In genomic region chr15:47473857-47474256, GRCh38 we compare ENCODE assay signal across 19 cellular contexts.
DNase-seq lines count a peak whose midpoint lies in the region; ATAC-seq and TF ChIP-seq lines count a peak whose summit lies in the region.
"Had no signal": no experiment of that assay in that cellular context is flagged by ENCODE, and none has a peak within 500 bp of the region (broad histone marks: within the 10 kb centered on the region; RNA-seq: fewer than 3 reads in every experiment).

No MANE protein-coding gene starts in this region.

- no peaks in the 10 kb centered on the region for H3K27me3 ChIP-seq in tibial artery
- H3K27me3 ChIP-seq: colonic mucosa had no signal

- H3K4me1 ChIP-seq in tibial artery = peaks cover 0 to 39% (median 22%) of the 10 kb centered on the region in 4 donors
- H3K4me1 ChIP-seq: Caco-2, colonic mucosa had no signal

- H3K27me3 Mint-ChIP-seq in nephron (ENCODE audit: low read depth) = no peaks in the 10 kb centered on the region
- H3K27me3 Mint-ChIP-seq: activated CD4-positive, alpha-beta memory T cell treated with anti-CD3 and anti-CD28 coated beads for 36 hours; type B pancreatic cell had no signal

- in situ Hi-C loops in ACHN (cut with HindIII; ENCODE audit: low pct_ligation_motif_present, low pct_unique_long_range_greater_than_20kb, low sequenced_read_pairs) = no loop called here

- no peaks in the 10 kb centered on the region for H3K9me3 Mint-ChIP-seq in nephron

- ATAC-seq in Right ventricle myocardium superior (ENCODE audit: poor library complexity) (peak; percentile 94), HG02588 (IDR thresholded peaks at IDR 0.05; ENCODE audit: unreplicated experiment) (no peak), GM19035 (IDR thresholded peaks at IDR 0.05; ENCODE audit: unreplicated experiment) (no peak)
- ATAC-seq: left colon, Panc1 had no signal

- H3K4me1 Mint-ChIP-seq in nephron = peaks cover 41% of the 10 kb centered on the region

- peak overlapping the region; percentile 30 to 85 (median 76) for H3K27ac Mint-ChIP-seq in nephron
- H3K27ac Mint-ChIP-seq: activated CD4-positive, alpha-beta memory T cell treated with anti-CD3 and anti-CD28 coated beads for 36 hours; type B pancreatic cell had no signal

- no peaks in the 10 kb centered on the region for H3K36me3 Mint-ChIP-seq in nephron (ENCODE audit: low read depth)
- H3K36me3 Mint-ChIP-seq: activated CD4-positive, alpha-beta memory T cell treated with anti-CD3 and anti-CD28 coated beads for 36 hours; type B pancreatic cell had no signal

- peak overlapping the region in 1 of 3 experiments; percentile 13 for H3K4me3 Mint-ChIP-seq in nephron
- H3K4me3 Mint-ChIP-seq: activated CD4-positive, alpha-beta memory T cell treated with anti-CD3 and anti-CD28 coated beads for 36 hours; type B pancreatic cell had no signal

- no peak for TF ChIP-seq CTCF in nephron (IDR thresholded peaks at IDR 0.05; ENCODE audit: unreplicated experiment in 3 of 3)
- no peak for TF ChIP-seq CTCF in tibial artery (IDR thresholded peaks at IDR 0.05)

- H3K9me3 ChIP-seq in tibial artery = no peaks in the 10 kb centered on the region
- H3K9me3 ChIP-seq: Caco-2, colonic mucosa had no signal

- DNase-seq in NCI-H1092 (lab: John Stamatoyannopoulos, UW) (peak; percentile 11), NCI-H1092 treated with DMSO at 0.1 percent for 48 hours (lab: John Stamatoyannopoulos, UW) (no peak), Right ventricle myocardium superior (peak; percentile 73), tibial artery (peak; percentile 69 to 83), ACHN (no peak)
- DNase-seq: 8988T; activated CD4-positive, alpha-beta memory T cell treated with anti-CD3 and anti-CD28 coated beads for 36 hours; activated gamma-delta T cell; Caco-2; colonic mucosa; foreskin melanocyte; NCI-H2227 treated with DMSO at 0.1 percent for 48 hours; retina had no signal

- intact Hi-C loops in Right ventricle myocardium superior (cut with DNase I) (loop anchor here (10.0 kb wide), 1 partner anchor 511 kb away; no protein-coding TSS in a partner anchor), tibial artery (cut with DNase I; ENCODE audit: low total_unique reads) (loop anchor here (5.0 kb wide), 1 partner anchor 513 kb away; no protein-coding TSS in a partner anchor)

- peak overlapping the region; percentile 36 to 50 for H3K27ac ChIP-seq in tibial artery
- H3K27ac ChIP-seq: colonic mucosa had no signal

- no peaks in the 10 kb centered on the region for H3K36me3 ChIP-seq in tibial artery
- H3K36me3 ChIP-seq: colonic mucosa had no signal

- H3K4me3 ChIP-seq in tibial artery = no peak overlapping the region
- H3K4me3 ChIP-seq: colonic mucosa had no signal

Comparison
In these comparisons a context has a peak if more than half of its experiments do, and no peak if none do; other contexts are left out.
1. DNase-seq: peak in NCI-H1092 (single experiment), Right ventricle myocardium superior (single experiment) and tibial artery (2 of 2); none in NCI-H1092 treated with DMSO at 0.1 percent for 48 hours (single experiment) and ACHN (single experiment).